In the genomic region with DNA sequence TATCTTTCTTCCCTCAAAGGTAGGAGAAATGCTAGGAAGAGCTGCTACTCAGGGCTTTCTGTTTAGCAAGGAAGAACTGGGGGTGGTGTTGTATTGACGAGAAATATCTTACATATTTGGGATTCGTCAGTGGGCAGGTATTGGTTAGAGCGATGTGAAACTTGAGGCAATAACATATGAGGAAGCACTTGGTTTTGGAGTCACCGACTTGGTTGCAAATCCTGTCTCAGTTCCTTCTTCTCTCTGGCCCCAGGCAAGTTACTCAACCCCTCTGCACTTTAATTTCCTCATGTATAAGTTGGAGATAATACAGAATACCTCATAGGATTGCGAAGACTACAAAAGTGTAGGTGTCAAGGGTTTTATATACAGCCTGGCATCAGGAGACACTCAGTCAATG, we compare ENCODE assay signal across 11 cellular contexts. TPM values are rescaled to one million over a fixed set of nuclear protein-coding genes. Genes with fewer than 3 reads are reported as not detected.
DNase-seq lines count a peak whose midpoint lies in the region; ATAC-seq and TF ChIP-seq lines count a peak whose summit lies in the region.
"Had no signal": no experiment of that assay in that cellular context is flagged by ENCODE, and none has a peak within 500 bp of the region (broad histone marks: within the 10 kb centered on the region; RNA-seq: fewer than 3 reads in every experiment).

No MANE protein-coding gene starts in this region.

- POLR2A ChIA-PET in naive thymus-derived CD4-positive, alpha-beta T cell (lab: Charles Lee): no interaction called here

- no peak overlapping the region for H3K27ac ChIP-seq in naive thymus-derived CD4-positive, alpha-beta T cell (ENCODE audit: low read depth, low read length)
- H3K27ac ChIP-seq in brain microvascular endothelial cell: no peak overlapping the region

- CTCF ChIA-PET in naive thymus-derived CD4-positive, alpha-beta T cell (lab: Charles Lee): no interaction called here

- no peaks in the 10 kb centered on the region for H3K4me1 ChIP-seq in naive thymus-derived CD4-positive, alpha-beta T cell (ENCODE audit: control insufficient read depth in 2 of 2, insufficient read depth in 2 of 2, low read length in 2 of 2)

- TF ChIP-seq CTCF in brain microvascular endothelial cell (IDR thresholded peaks at IDR 0.05; ENCODE audit: low read depth, low read length, missing control alignments): no peak

- no peaks in the 10 kb centered on the region for H3K9me3 Mint-ChIP-seq in naive thymus-derived CD4-positive, alpha-beta T cell
- H3K9me3 Mint-ChIP-seq: neural crest cell had no signal

- H3K4me3 Mint-ChIP-seq in naive thymus-derived CD4-positive, alpha-beta T cell: no peak overlapping the region
- H3K4me3 Mint-ChIP-seq: neural crest cell had no signal

- in situ Hi-C loops in brain microvascular endothelial cell (cut with HindIII; ENCODE audit: low pct_ligation_motif_present, low sequenced_read_pairs): no loop called here

- peaks cover 0 to 5% (median 0%) of the 10 kb centered on the region in 5 donors for H3K36me3 Mint-ChIP-seq in naive thymus-derived CD4-positive, alpha-beta T cell

- ATAC-seq in GM18870 (IDR thresholded peaks at IDR 0.05; ENCODE audit: unreplicated experiment): peak; percentile 93
- peak; percentile 85 for ATAC-seq in HG02973 (IDR thresholded peaks at IDR 0.05; ENCODE audit: unreplicated experiment)
- peak; percentile 76 for ATAC-seq in naive thymus-derived CD4-positive, alpha-beta T cell

- no peaks in the 10 kb centered on the region for H3K9me3 ChIP-seq in naive thymus-derived CD4-positive, alpha-beta T cell (ENCODE audit: control insufficient read depth in 2 of 3, low read length in 3 of 3)

- no peaks in the 10 kb centered on the region for H3K36me3 ChIP-seq in naive thymus-derived CD4-positive, alpha-beta T cell (ENCODE audit: control insufficient read depth in 2 of 3, insufficient read depth in 3 of 3, low read length in 3 of 3)
- H3K36me3 ChIP-seq in brain microvascular endothelial cell (replicated peaks): no peaks in the 10 kb centered on the region

- no peak overlapping the region for H3K4me3 ChIP-seq in naive thymus-derived CD4-positive, alpha-beta T cell (ENCODE audit: low read length)
- H3K4me3 ChIP-seq in brain microvascular endothelial cell (ENCODE audit: low read depth, low read length): no peak overlapping the region

- peaks cover 0 to 8% (median 0%) of the 10 kb centered on the region in 5 donors for H3K27me3 Mint-ChIP-seq in naive thymus-derived CD4-positive, alpha-beta T cell

- H3K27ac Mint-ChIP-seq in naive thymus-derived CD4-positive, alpha-beta T cell: no peak overlapping the region

- peak; percentile 30 for DNase-seq in OCI-M1 (lab: John Stamatoyannopoulos, UW)
- no peak for DNase-seq in naive thymus-derived CD4-positive, alpha-beta T cell
- no peak for DNase-seq in activated T-cell treated with anti-CD3 and anti-CD28 coated beads, Interleukin-2, amount 50 U/mL, for 1 hour
- no peak for DNase-seq in NCI-H345 treated with DMSO at 0.1 percent for 48 hours (lab: John Stamatoyannopoulos, UW; ENCODE audit: unreplicated experiment)
- DNase-seq in brain microvascular endothelial cell: no peak
- no peak for DNase-seq in NCI-H2107 (lab: John Stamatoyannopoulos, UW)
- DNase-seq: activated CD4-positive, alpha-beta T cell treated with anti-CD3 and anti-CD28 coated beads for 4 hours; NCI-H446 treated with DMSO at 0.1 percent for 48 hours had no signal

- H3K27me3 ChIP-seq in naive thymus-derived CD4-positive, alpha-beta T cell (ENCODE audit: control insufficient read depth in 2 of 2, insufficient read depth in 2 of 2, low read length in 2 of 2): no peaks in the 10 kb centered on the region
- H3K27me3 ChIP-seq in brain microvascular endothelial cell (replicated peaks): no peaks in the 10 kb centered on the region

- H3K4me1 Mint-ChIP-seq in naive thymus-derived CD4-positive, alpha-beta T cell: peaks cover 0 to 11% (median 10%) of the 10 kb centered on the region in 7 donors
- H3K4me1 Mint-ChIP-seq: neural crest cell had no signal

- intact Hi-C loops in naive thymus-derived CD4-positive, alpha-beta T cell (cut with micrococcal nuclease): no loop called here

RNA-seq across cellular contexts. Expression of gene GPAT3, which starts 34.1 kb away (rescaled TPM):
- 10 to 100 TPM in 1 of 5 experiments, 1 to 10 TPM in 4; 3.0 to 14.6 (median 5.8) TPM for total RNA-seq in naive thymus-derived CD4-positive, alpha-beta T cell
- polyA plus RNA-seq in naive thymus-derived CD4-positive, alpha-beta T cell: 1 to 10 TPM; 1.5 to 3.5 TPM
- total RNA-seq: neural crest cell had no signal
